20 cellular contexts compared by ENCODE assay signal in the genomic region with DNA sequence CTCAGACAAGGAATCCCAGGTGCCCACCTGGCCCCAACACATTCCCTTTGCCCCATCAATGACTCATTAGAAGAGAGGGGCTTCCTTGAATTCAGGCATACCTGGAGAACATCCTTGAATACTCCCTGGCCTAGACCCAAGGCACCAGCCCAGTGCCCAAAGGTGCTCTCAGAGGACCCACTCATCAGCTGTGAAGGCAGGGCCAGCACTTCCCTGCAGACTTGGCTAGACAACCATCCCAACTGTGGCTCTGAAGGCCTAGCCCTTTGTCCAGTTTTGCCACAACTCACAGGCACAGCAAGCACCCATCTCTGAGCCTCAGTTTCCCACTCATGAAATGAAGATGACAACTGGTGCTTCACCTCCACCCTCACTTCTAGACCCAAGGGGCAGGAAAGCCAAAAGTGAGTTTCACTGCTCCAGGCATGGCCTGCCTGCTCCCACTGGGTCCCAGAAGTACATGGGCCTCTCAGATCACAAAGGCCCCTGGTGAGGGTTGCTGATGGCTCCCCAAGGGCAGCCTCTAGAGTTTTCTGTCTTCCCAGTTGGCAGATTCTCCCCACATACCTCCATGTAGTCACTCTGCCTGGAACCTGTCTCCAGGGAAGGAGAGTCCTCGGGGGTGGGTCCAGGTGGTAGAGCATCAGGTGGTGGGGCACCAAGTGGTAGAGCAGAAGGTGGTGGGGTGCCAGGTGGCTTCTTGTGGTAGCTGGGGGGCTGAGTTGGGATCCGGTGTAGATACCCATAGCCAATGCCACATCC. TPM values are rescaled to one million over a fixed set of nuclear protein-coding genes. Genes with fewer than 3 reads are reported as not detected.
"Had no signal": no experiment of that assay in that cellular context is flagged by ENCODE, and none has a peak within 500 bp of the region (broad histone marks: within the 10 kb centered on the region; RNA-seq: fewer than 3 reads in every experiment).

No MANE protein-coding gene starts in this region.

- H3K27ac ChIP-seq: colonic mucosa, heart left ventricle, testis, tibial nerve, upper lobe of right lung had no signal

- H3K27ac Mint-ChIP-seq: nephron; stimulated activated naive CD8-positive, alpha-beta T cell treated with anti-CD3 and anti-CD28 coated beads, Interleukin-15, amount 100 ng/mL, for 72 hours had no signal

- H3K27me3 Mint-ChIP-seq: stimulated activated naive CD8-positive, alpha-beta T cell treated with anti-CD3 and anti-CD28 coated beads, Interleukin-15, amount 100 ng/mL, for 72 hours had no signal

- ATAC-seq: heart left ventricle, left colon, left ventricle myocardium superior had no signal

- H3K27me3 ChIP-seq: colonic mucosa, heart left ventricle, testis, tibial nerve, upper lobe of right lung had no signal

- H3K9me3 Mint-ChIP-seq: nephron; stimulated activated naive CD8-positive, alpha-beta T cell treated with anti-CD3 and anti-CD28 coated beads, Interleukin-15, amount 100 ng/mL, for 72 hours had no signal

- FAIRE-seq: endothelial cell of umbilical vein, frontal cortex, small intestine had no signal

- H3K4me3 Mint-ChIP-seq: nephron; stimulated activated naive CD8-positive, alpha-beta T cell treated with anti-CD3 and anti-CD28 coated beads, Interleukin-15, amount 100 ng/mL, for 72 hours had no signal

- H3K4me1 ChIP-seq: colonic mucosa had no signal

- DNase-seq: cerebellar nuclear complex; colonic mucosa; dermis blood vessel endothelial cell; heart left ventricle; hippocampal formation; left colon; left ventricle myocardium superior; mesenchymal stem cell; midbrain; occipital lobe; small intestine; stimulated activated CD4-positive, alpha-beta T cell treated with anti-CD3 and anti-CD28 coated beads, Interleukin-12 subunit alpha, Interleukin-12 subunit beta, amount 100 ng/mL, for 4 hours; stimulated activated naive CD8-positive, alpha-beta T cell treated with anti-CD3 and anti-CD28 coated beads, Interleukin-15, amount 100 ng/mL, for 72 hours; testis; upper lobe of right lung had no signal

- H3K4me3 ChIP-seq: colonic mucosa, heart left ventricle, lung, testis, tibial nerve, upper lobe of right lung had no signal

- H3K9me3 ChIP-seq: colonic mucosa, heart left ventricle, testis, tibial nerve, upper lobe of right lung had no signal

RNA-seq across cellular contexts. Expression of gene SCN11A, which starts 48.2 kb away (rescaled TPM):
- total RNA-seq: left ventricle myocardium superior had no signal
